In the genomic region with DNA sequence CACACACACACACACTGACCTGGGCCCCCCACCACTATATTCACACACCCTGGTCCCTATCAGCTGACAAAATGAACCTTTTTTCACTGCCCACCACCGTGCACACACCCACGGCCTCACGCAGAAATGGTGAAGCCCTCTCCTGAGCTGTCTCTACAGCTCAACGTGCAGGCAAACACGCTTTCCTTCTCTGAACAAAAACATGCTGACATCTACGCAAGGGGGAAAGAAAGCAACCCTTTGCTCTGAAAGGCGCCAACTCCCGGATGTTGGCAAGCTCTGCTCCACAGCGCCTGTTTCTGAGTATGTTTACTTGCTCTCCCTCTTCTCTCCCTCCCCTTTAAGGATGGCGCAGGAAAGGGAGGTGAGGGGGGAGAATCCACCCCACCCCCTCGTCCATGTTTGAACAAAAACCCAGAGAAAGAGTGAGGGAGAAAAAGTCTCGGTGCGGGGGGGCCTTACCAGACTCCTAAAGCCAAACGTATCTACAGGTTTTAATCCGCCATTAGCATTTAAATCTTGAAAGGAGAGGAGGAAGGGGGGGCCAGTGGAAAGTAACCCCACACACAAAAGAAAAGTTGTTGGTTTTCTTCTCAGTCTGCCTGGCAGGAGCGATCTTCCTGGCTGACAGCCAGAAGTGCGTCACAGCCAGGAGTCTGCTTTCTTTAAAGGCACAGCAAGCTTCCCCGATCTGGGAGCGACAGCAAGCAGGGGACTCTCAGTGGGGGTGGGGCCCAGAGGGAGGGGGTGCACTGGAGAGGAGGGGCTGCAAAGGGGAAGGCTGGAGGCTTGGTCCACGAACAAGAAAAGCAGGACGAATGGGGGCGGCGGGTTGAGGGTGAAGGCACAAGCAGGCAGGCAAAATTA, we compare ENCODE assay signal across 1 cellular context.
TF ChIP-seq lines count a peak whose summit lies in the region.

No MANE protein-coding gene starts in this region.

TF ChIP-seq in K562, 482 proteins besides CTCF, POLR2A, EP300 and RAD21 (continued from another document and continues in another):
- TF ChIP-seq ATF1 (CRISPR knock-in tag; IDR thresholded peaks at IDR 0.05) (no peak), ATF1 (tag; IDR thresholded peaks at IDR 0.05) (peak; percentile 84), EP400 (IDR thresholded peaks at IDR 0.05) (peak; percentile 47; the same call in 1 of the 2 replicates), CEBPG (CRISPR knock-in tag; IDR thresholded peaks at IDR 0.05) (no peak), CEBPG (tag; conservative IDR thresholded peaks at IDR 0.05 in 1 of 2, IDR thresholded peaks at IDR 0.05 in 1 of 2) (no peak), FOXK2 (conservative IDR thresholded peaks at IDR 0.05 in 1 of 2, IDR thresholded peaks at IDR 0.05 in 1 of 2; ENCODE audit: low read depth in 2 of 2) (peak in 1 of 2 experiments; percentile 13; a peak in 1 of 4 replicates), JUND (IDR thresholded peaks at IDR 0.05; ENCODE audit: borderline replicate concordance, low read depth, low read length) (0 out of 2 replicates have a peak, but pooled peaks have one; percentile 8), JUND (tag; IDR thresholded peaks at IDR 0.05; ENCODE audit: borderline replicate concordance, low read depth, low read length) (no peak; the same call in 2 of the 3 replicates), JUNB (CRISPR knock-in tag; conservative IDR thresholded peaks at IDR 0.05) (no peak), CBX5 (IDR thresholded peaks at IDR 0.05; ENCODE audit: borderline replicate concordance, low read depth) (no peak), ILK (tag; IDR thresholded peaks at IDR 0.05; ENCODE audit: borderline replicate concordance, low read depth) (no peak), FOXJ3 (CRISPR knock-in tag; IDR thresholded peaks at IDR 0.05) (no peak), POLR2B (IDR thresholded peaks at IDR 0.05; ENCODE audit: low read depth, partially characterized antibody) (no peak), ZNF766 (CRISPR knock-in tag; conservative IDR thresholded peaks at IDR 0.05) (0 out of 2 replicates have a peak, but pooled peaks have one; percentile 22), ETV1 (tag; conservative IDR thresholded peaks at IDR 0.05; ENCODE audit: low read depth) (peak; percentile 43; the same call in 1 of the 2 replicates), MAZ (CRISPR knock-in tag; conservative IDR thresholded peaks at IDR 0.05 in 1 of 2, IDR thresholded peaks at IDR 0.05 in 1 of 2) (peak; percentile 28 to 46; a peak in 2 of 4 replicates), NCOA1 (IDR thresholded peaks at IDR 0.05; ENCODE audit: low read depth) (no peak), SAFB (IDR thresholded peaks at IDR 0.05; ENCODE audit: borderline replicate concordance, low read depth, low read length) (no peak)
- TF ChIP-seq, protein P1, sequence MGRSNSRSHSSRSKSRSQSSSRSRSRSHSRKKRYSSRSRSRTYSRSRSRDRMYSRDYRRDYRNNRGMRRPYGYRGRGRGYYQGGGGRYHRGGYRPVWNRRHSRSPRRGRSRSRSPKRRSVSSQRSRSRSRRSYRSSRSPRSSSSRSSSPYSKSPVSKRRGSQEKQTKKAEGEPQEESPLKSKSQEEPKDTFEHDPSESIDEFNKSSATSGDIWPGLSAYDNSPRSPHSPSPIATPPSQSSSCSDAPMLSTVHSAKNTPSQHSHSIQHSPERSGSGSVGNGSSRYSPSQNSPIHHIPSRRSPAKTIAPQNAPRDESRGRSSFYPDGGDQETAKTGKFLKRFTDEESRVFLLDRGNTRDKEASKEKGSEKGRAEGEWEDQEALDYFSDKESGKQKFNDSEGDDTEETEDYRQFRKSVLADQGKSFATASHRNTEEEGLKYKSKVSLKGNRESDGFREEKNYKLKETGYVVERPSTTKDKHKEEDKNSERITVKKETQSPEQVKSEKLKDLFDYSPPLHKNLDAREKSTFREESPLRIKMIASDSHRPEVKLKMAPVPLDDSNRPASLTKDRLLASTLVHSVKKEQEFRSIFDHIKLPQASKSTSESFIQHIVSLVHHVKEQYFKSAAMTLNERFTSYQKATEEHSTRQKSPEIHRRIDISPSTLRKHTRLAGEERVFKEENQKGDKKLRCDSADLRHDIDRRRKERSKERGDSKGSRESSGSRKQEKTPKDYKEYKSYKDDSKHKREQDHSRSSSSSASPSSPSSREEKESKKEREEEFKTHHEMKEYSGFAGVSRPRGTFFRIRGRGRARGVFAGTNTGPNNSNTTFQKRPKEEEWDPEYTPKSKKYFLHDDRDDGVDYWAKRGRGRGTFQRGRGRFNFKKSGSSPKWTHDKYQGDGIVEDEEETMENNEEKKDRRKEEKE (IDR thresholded peaks at IDR 0.05; ENCODE audit: borderline replicate concordance in 1 of 2, control insufficient read depth in 1 of 2, low read depth in 2 of 2, low read length in 1 of 2): no peak
- TF ChIP-seq, protein P2, sequence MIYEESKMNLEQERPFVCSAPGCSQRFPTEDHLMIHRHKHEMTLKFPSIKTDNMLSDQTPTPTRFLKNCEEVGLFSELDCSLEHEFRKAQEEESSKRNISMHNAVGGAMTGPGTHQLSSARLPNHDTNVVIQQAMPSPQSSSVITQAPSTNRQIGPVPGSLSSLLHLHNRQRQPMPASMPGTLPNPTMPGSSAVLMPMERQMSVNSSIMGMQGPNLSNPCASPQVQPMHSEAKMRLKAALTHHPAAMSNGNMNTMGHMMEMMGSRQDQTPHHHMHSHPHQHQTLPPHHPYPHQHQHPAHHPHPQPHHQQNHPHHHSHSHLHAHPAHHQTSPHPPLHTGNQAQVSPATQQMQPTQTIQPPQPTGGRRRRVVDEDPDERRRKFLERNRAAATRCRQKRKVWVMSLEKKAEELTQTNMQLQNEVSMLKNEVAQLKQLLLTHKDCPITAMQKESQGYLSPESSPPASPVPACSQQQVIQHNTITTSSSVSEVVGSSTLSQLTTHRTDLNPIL (CRISPR knock-in tag; IDR thresholded peaks at IDR 0.05): no peak
- TF ChIP-seq, protein P3, sequence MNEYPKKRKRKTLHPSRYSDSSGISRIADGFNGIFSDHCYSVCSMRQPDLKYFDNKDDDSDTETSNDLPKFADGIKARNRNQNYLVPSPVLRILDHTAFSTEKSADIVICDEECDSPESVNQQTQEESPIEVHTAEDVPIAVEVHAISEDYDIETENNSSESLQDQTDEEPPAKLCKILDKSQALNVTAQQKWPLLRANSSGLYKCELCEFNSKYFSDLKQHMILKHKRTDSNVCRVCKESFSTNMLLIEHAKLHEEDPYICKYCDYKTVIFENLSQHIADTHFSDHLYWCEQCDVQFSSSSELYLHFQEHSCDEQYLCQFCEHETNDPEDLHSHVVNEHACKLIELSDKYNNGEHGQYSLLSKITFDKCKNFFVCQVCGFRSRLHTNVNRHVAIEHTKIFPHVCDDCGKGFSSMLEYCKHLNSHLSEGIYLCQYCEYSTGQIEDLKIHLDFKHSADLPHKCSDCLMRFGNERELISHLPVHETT (CRISPR knock-in tag; conservative IDR thresholded peaks at IDR 0.05 in 1 of 2, IDR thresholded peaks at IDR 0.05 in 1 of 2): peak in 1 of 2 experiments; percentile 47; a peak in 1 of 4 replicates
- TF ChIP-seq, protein P4, sequence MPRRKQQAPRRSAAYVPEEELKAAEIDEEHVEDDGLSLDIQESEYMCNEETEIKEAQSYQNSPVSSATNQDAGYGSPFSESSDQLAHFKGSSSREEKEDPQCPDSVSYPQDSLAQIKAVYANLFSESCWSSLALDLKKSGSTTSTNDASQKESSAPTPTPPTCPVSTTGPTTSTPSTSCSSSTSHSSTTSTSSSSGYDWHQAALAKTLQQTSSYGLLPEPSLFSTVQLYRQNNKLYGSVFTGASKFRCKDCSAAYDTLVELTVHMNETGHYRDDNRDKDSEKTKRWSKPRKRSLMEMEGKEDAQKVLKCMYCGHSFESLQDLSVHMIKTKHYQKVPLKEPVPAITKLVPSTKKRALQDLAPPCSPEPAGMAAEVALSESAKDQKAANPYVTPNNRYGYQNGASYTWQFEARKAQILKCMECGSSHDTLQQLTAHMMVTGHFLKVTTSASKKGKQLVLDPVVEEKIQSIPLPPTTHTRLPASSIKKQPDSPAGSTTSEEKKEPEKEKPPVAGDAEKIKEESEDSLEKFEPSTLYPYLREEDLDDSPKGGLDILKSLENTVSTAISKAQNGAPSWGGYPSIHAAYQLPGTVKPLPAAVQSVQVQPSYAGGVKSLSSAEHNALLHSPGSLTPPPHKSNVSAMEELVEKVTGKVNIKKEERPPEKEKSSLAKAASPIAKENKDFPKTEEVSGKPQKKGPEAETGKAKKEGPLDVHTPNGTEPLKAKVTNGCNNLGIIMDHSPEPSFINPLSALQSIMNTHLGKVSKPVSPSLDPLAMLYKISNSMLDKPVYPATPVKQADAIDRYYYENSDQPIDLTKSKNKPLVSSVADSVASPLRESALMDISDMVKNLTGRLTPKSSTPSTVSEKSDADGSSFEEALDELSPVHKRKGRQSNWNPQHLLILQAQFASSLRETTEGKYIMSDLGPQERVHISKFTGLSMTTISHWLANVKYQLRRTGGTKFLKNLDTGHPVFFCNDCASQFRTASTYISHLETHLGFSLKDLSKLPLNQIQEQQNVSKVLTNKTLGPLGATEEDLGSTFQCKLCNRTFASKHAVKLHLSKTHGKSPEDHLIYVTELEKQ (CRISPR knock-in tag; IDR thresholded peaks at IDR 0.05): no peak
- TF ChIP-seq, protein P5, sequence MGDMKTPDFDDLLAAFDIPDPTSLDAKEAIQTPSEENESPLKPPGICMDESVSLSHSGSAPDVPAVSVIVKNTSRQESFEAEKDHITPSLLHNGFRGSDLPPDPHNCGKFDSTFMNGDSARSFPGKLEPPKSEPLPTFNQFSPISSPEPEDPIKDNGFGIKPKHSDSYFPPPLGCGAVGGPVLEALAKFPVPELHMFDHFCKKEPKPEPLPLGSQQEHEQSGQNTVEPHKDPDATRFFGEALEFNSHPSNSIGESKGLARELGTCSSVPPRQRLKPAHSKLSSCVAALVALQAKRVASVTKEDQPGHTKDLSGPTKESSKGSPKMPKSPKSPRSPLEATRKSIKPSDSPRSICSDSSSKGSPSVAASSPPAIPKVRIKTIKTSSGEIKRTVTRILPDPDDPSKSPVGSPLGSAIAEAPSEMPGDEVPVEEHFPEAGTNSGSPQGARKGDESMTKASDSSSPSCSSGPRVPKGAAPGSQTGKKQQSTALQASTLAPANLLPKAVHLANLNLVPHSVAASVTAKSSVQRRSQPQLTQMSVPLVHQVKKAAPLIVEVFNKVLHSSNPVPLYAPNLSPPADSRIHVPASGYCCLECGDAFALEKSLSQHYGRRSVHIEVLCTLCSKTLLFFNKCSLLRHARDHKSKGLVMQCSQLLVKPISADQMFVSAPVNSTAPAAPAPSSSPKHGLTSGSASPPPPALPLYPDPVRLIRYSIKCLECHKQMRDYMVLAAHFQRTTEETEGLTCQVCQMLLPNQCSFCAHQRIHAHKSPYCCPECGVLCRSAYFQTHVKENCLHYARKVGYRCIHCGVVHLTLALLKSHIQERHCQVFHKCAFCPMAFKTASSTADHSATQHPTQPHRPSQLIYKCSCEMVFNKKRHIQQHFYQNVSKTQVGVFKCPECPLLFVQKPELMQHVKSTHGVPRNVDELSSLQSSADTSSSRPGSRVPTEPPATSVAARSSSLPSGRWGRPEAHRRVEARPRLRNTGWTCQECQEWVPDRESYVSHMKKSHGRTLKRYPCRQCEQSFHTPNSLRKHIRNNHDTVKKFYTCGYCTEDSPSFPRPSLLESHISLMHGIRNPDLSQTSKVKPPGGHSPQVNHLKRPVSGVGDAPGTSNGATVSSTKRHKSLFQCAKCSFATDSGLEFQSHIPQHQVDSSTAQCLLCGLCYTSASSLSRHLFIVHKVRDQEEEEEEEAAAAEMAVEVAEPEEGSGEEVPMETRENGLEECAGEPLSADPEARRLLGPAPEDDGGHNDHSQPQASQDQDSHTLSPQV (IDR thresholded peaks at IDR 0.05): 0 out of 2 replicates have a peak, but pooled peaks have one; percentile 16
- TF ChIP-seq, protein P6, sequence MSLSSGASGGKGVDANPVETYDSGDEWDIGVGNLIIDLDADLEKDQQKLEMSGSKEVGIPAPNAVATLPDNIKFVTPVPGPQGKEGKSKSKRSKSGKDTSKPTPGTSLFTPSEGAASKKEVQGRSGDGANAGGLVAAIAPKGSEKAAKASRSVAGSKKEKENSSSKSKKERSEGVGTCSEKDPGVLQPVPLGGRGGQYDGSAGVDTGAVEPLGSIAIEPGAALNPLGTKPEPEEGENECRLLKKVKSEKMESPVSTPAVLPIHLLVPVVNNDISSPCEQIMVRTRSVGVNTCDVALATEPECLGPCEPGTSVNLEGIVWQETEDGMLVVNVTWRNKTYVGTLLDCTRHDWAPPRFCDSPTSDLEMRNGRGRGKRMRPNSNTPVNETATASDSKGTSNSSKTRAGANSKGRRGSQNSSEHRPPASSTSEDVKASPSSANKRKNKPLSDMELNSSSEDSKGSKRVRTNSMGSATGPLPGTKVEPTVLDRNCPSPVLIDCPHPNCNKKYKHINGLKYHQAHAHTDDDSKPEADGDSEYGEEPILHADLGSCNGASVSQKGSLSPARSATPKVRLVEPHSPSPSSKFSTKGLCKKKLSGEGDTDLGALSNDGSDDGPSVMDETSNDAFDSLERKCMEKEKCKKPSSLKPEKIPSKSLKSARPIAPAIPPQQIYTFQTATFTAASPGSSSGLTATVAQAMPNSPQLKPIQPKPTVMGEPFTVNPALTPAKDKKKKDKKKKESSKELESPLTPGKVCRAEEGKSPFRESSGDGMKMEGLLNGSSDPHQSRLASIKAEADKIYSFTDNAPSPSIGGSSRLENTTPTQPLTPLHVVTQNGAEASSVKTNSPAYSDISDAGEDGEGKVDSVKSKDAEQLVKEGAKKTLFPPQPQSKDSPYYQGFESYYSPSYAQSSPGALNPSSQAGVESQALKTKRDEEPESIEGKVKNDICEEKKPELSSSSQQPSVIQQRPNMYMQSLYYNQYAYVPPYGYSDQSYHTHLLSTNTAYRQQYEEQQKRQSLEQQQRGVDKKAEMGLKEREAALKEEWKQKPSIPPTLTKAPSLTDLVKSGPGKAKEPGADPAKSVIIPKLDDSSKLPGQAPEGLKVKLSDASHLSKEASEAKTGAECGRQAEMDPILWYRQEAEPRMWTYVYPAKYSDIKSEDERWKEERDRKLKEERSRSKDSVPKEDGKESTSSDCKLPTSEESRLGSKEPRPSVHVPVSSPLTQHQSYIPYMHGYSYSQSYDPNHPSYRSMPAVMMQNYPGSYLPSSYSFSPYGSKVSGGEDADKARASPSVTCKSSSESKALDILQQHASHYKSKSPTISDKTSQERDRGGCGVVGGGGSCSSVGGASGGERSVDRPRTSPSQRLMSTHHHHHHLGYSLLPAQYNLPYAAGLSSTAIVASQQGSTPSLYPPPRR (CRISPR knock-in tag; IDR thresholded peaks at IDR 0.05; ENCODE audit: borderline replicate concordance): no peak
- TF ChIP-seq, protein P7, sequence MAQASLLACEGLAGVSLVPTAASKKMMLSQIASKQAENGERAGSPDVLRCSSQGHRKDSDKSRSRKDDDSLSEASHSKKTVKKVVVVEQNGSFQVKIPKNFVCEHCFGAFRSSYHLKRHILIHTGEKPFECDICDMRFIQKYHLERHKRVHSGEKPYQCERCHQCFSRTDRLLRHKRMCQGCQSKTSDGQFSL (CRISPR knock-in tag; IDR thresholded peaks at IDR 0.05): peak; percentile 47; the same call in 1 of the 2 replicates
- TF ChIP-seq, protein P7 (tag; IDR thresholded peaks at IDR 0.05): peak in 1 of 2 experiments; percentile 77; a peak in 1 of 4 replicates
- TF ChIP-seq, protein P8, sequence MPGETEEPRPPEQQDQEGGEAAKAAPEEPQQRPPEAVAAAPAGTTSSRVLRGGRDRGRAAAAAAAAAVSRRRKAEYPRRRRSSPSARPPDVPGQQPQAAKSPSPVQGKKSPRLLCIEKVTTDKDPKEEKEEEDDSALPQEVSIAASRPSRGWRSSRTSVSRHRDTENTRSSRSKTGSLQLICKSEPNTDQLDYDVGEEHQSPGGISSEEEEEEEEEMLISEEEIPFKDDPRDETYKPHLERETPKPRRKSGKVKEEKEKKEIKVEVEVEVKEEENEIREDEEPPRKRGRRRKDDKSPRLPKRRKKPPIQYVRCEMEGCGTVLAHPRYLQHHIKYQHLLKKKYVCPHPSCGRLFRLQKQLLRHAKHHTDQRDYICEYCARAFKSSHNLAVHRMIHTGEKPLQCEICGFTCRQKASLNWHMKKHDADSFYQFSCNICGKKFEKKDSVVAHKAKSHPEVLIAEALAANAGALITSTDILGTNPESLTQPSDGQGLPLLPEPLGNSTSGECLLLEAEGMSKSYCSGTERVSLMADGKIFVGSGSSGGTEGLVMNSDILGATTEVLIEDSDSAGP (CRISPR knock-in tag; IDR thresholded peaks at IDR 0.05): peak; percentile 91
